17 cellular contexts compared by ENCODE assay signal in genomic region chr9:20373263-20373662, GRCh38.
DNase-seq lines count a peak whose midpoint lies in the region; ATAC-seq and TF ChIP-seq lines count a peak whose summit lies in the region.
"Had no signal": no experiment of that assay in that cellular context is flagged by ENCODE, and none has a peak within 500 bp of the region (broad histone marks: within the 10 kb centered on the region; RNA-seq: fewer than 3 reads in every experiment).

No MANE protein-coding gene starts in this region.

- H3K9me3 Mint-ChIP-seq in CD4-positive, alpha-beta T cell = peaks cover 3% of the 10 kb centered on the region
- H3K9me3 Mint-ChIP-seq: H9 had no signal

- CTCF ChIA-PET in CD4-positive, alpha-beta T cell (lab: Charles Lee) = interaction anchor here (2.2 kb wide), 1 partner anchor 9 kb away, joined by 8 read pairs; no protein-coding TSS in a partner anchor

- POLR2A ChIA-PET in CD4-positive, alpha-beta T cell (lab: Charles Lee) = interaction anchor here (0.6 to 2.4 kb wide), 2 partner anchors 249 to 575 kb away, joined by 3 to 9 read pairs; partner anchors contain the start of gene MLLT3

- DNase-seq in CD4-positive, alpha-beta T cell = no peak
- peak; percentile 63 to 83 for DNase-seq in SJCRH30
- no peak for DNase-seq in CD1c-positive myeloid dendritic cell (ENCODE audit: extremely low spot score)
- DNase-seq: activated CD4-positive, alpha-beta T cell treated with anti-CD3 and anti-CD28 coated beads, Interleukin-2, amount 10 ng/mL, durations not matched to agents 24 days and 14 days; activated CD8-positive, alpha-beta memory T cell treated with anti-CD3 and anti-CD28 coated beads, Interleukin-2, amount 50 U/mL, for 4 hours; activated gamma-delta T cell treated with Interleukin-2 at 50 U/mL for 16 hours; cerebellar nuclear complex; effector memory CD4-positive, alpha-beta T cell; H9; NCI-H82 had no signal

- peaks cover 87% of the 10 kb centered on the region for H3K4me1 Mint-ChIP-seq in CD4-positive, alpha-beta T cell (ENCODE audit: low read depth)
- H3K4me1 Mint-ChIP-seq: H9 had no signal

- no peaks in the 10 kb centered on the region for H3K27me3 ChIP-seq in CD4-positive, alpha-beta T cell (ENCODE audit: control insufficient read depth, insufficient read depth, low read length)
- H3K27me3 ChIP-seq in SJCRH30 = no peaks in the 10 kb centered on the region
- H3K27me3 ChIP-seq: ascending aorta had no signal

- no peak overlapping the region for H3K4me3 Mint-ChIP-seq in CD4-positive, alpha-beta T cell
- H3K4me3 Mint-ChIP-seq: activated CD4-positive, alpha-beta T cell treated with anti-CD3 and anti-CD28 coated beads, Interleukin-2, amount 10 ng/mL, durations not matched to agents 24 days and 14 days; H9 had no signal

- peaks cover 12% of the 10 kb centered on the region for H3K4me1 ChIP-seq in SJCRH30
- H3K4me1 ChIP-seq: ascending aorta had no signal

- H3K9me3 ChIP-seq in CD4-positive, alpha-beta T cell (ENCODE audit: control insufficient read depth, low read length) = no peaks in the 10 kb centered on the region
- H3K9me3 ChIP-seq in SJCRH30 (replicated peaks) = no peaks in the 10 kb centered on the region
- H3K9me3 ChIP-seq: ascending aorta had no signal

- H3K27ac Mint-ChIP-seq in CD4-positive, alpha-beta T cell = peak overlapping the region; percentile 35
- H3K27ac Mint-ChIP-seq: activated CD4-positive, alpha-beta T cell treated with anti-CD3 and anti-CD28 coated beads, Interleukin-2, amount 10 ng/mL, durations not matched to agents 24 days and 14 days; H9 had no signal

- no peak for TF ChIP-seq CTCF in CD4-positive, alpha-beta T cell (IDR thresholded peaks at IDR 0.05)

- no peak for ATAC-seq in CD4-positive, alpha-beta T cell (ENCODE audit: poor library complexity)
- peak; percentile 58 for ATAC-seq in GM18511 (IDR thresholded peaks at IDR 0.05; ENCODE audit: unreplicated experiment)
- peak; percentile 60 for ATAC-seq in HG02763 (IDR thresholded peaks at IDR 0.05; ENCODE audit: unreplicated experiment)
- ATAC-seq in HG02610 (IDR thresholded peaks at IDR 0.05; ENCODE audit: unreplicated experiment) = no peak
- ATAC-seq in GM19397 (IDR thresholded peaks at IDR 0.05; ENCODE audit: unreplicated experiment) = no peak
- ATAC-seq: sciatic nerve had no signal

- H3K4me3 ChIP-seq in SJCRH30 = no peak overlapping the region
- H3K4me3 ChIP-seq: ascending aorta had no signal

- no peak overlapping the region for H3K27ac ChIP-seq in CD4-positive, alpha-beta T cell (ENCODE audit: low read depth, low read length)
- H3K27ac ChIP-seq in SJCRH30 = peak overlapping the region; percentile 34
- H3K27ac ChIP-seq: ascending aorta, KMS-11 had no signal

- H3K27me3 Mint-ChIP-seq in CD4-positive, alpha-beta T cell = no peaks in the 10 kb centered on the region
- H3K27me3 Mint-ChIP-seq: activated CD4-positive, alpha-beta T cell treated with anti-CD3 and anti-CD28 coated beads, Interleukin-2, amount 10 ng/mL, durations not matched to agents 24 days and 14 days had no signal

- no peaks in the 10 kb centered on the region for H3K36me3 ChIP-seq in SJCRH30
- H3K36me3 ChIP-seq: ascending aorta had no signal

- peaks cover 5% of the 10 kb centered on the region for H3K36me3 Mint-ChIP-seq in CD4-positive, alpha-beta T cell (ENCODE audit: low read depth)

- intact Hi-C loops in CD4-positive, alpha-beta T cell (cut with DNase I, micrococcal nuclease) = no loop called here

Comparison
In these comparisons a context has a peak if more than half of its experiments do, and no peak if none do; other contexts are left out.
1. ATAC-seq: peak in GM18511 (single experiment) and HG02763 (single experiment); none in CD4-positive, alpha-beta T cell (single experiment), HG02610 (single experiment) and GM19397 (single experiment).
2. DNase-seq: peak in SJCRH30 (2 of 2); none in CD4-positive, alpha-beta T cell (0 of 10) and CD1c-positive myeloid dendritic cell (single experiment).